ENCODE assay signal across 8 cellular contexts in genomic region chr19:33080761-33081681, GRCh38. TPM values are rescaled to one million over a fixed set of nuclear protein-coding genes. Genes with fewer than 3 reads are reported as not detected.
DNase-seq lines count a peak whose midpoint lies in the region; ATAC-seq, FAIRE-seq and TF ChIP-seq lines count a peak whose summit lies in the region.

Gene GPATCH1, plus strand, starts transcription at chr19:33081181. Its CDS starts 13 bp downstream, at chr19:33081194.

- peak; percentile 83 for ATAC-seq in HG02763 (IDR thresholded peaks at IDR 0.05; ENCODE audit: unreplicated experiment)

- FAIRE-seq in GM12891 (lab: Jason Lieb, UNC) = peak; percentile 84
- peak; percentile 56 for FAIRE-seq in urothelium cell line (lab: Jason Lieb, UNC)

- TF ChIP-seq CTCF in right atrium auricular region (IDR thresholded peaks at IDR 0.05) = no peak

- H3K27me3 ChIP-seq in right atrium auricular region = no peaks in the 10 kb centered on the region

- TF ChIP-seq POLR2A in GM12891 (IDR thresholded peaks at IDR 0.05; ENCODE audit: low read depth, low read length) = peak; percentile 76

- H3K27ac ChIP-seq in angular gyrus (ENCODE audit: low read depth, low read length) = peak within 1 kb of the TSS; percentile 79
- peak within 1 kb of the TSS; percentile 62 to 77 for H3K27ac ChIP-seq in right atrium auricular region

- H3K9me3 ChIP-seq in right atrium auricular region = no peaks in the 10 kb centered on the region

- no peaks in the 10 kb centered on the region for H3K36me3 ChIP-seq in right atrium auricular region

- peaks cover 0 to 20% of the 10 kb centered on the region in 2 donors for H3K4me1 ChIP-seq in right atrium auricular region

- DNase-seq in GM12891 (ENCODE audit: insufficient read length, low spot score) = peak; percentile 95
- DNase-seq in NCI-H1694 (lab: John Stamatoyannopoulos, UW) = peak; percentile 63
- DNase-seq in T-helper 2 cell = peak; percentile 74 to 88 (median 77)
- DNase-seq in right atrium auricular region (ENCODE audit: low spot score) = peak; percentile 84
- peak; percentile 46 for DNase-seq in pulmonary artery endothelial cell (ENCODE audit: low read depth, low spot score)
- peak; percentile 90 for DNase-seq in urothelium cell line (ENCODE audit: low spot score)

- H3K4me3 ChIP-seq in right atrium auricular region = peak within 1 kb of the TSS; percentile 70 to 92

TF ChIP-seq in GM12891, 5 proteins besides CTCF, POLR2A, EP300 and RAD21:
- TF ChIP-seq POLR2AphosphoS5 (IDR thresholded peaks at IDR 0.05; ENCODE audit: low read depth, low read length) (peak; percentile 71), SPI1 (IDR thresholded peaks at IDR 0.05; ENCODE audit: low read depth, low read length) (0 out of 2 replicates have a peak, but pooled peaks have one; percentile 12), POU2F2 (IDR thresholded peaks at IDR 0.05; ENCODE audit: low read depth, low read length) (no peak), TAF1 (IDR thresholded peaks at IDR 0.05; ENCODE audit: low read depth, low read length) (peak; percentile 82), PAX5 (IDR thresholded peaks at IDR 0.05; ENCODE audit: insufficient read depth, low read length, severe bottlenecking) (no peak)

RNA-seq across cellular contexts. Expression of gene GPATCH1, which starts in this region (rescaled TPM):
- polyA plus RNA-seq in GM12891 (2012; ENCODE audit: low read depth, missing spikeins) = 4.3 TPM
- total RNA-seq in right atrium auricular region (1 to 10 TPM; 4.7 to 8.5 TPM), pulmonary artery endothelial cell (7.1 and 7.3 TPM in 2 replicates)

Comparison
In these comparisons a context has a peak if more than half of its experiments do, and no peak if none do; other contexts are left out.
1. Peak in every context shown above with its lines: DNase-seq, ATAC-seq, H3K4me3 ChIP-seq and H3K27ac ChIP-seq.